ENCODE assay signal across 24 cellular contexts in the genomic region with DNA sequence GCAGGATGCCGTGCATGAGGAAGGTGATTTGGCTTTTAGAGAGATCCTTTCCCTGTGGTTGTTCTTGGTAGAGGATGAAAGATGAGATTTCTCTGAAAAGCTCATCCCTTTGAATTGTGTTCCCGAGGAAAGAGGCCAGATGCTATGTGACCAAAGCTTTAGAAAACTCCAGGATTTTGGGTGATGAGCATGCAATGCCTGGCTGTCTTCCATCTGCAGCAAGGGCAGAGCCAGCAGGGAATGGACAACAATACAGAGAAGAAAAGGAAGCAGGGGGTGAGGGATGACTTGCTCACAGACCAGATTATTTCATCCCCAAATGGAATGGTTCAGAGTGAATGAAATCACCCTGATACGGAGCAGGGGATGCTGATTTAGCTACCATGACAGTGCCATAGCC.
"Had no signal": no experiment of that assay in that cellular context is flagged by ENCODE, and none has a peak within 500 bp of the region (broad histone marks: within the 10 kb centered on the region; RNA-seq: fewer than 3 reads in every experiment).

No MANE protein-coding gene starts in this region.

- H3K4me1 ChIP-seq: parathyroid adenoma, psoas muscle, right lobe of liver, sigmoid colon, stomach, thyroid gland, tibial nerve, upper lobe of left lung, vagina had no signal

- DNase-seq: naive thymus-derived CD4-positive, alpha-beta T cell; natural killer cell; nucleus accumbens; ovary; psoas muscle; right cardiac atrium; right lobe of liver; sigmoid colon; small intestine; stimulated activated CD4-positive, alpha-beta T cell treated with anti-CD3 and anti-CD28 coated beads, Interleukin-15, amount 100 ng/mL, for 24 hours; stimulated activated CD4-positive, alpha-beta T cell treated with anti-CD3 and anti-CD28 coated beads, Interleukin-2, amount 100 ng/mL, for 24 hours; stimulated activated CD4-positive, alpha-beta T cell treated with anti-CD3 and anti-CD28 coated beads, Interleukin-2, amount 100 ng/mL, for 48 hours; stimulated activated CD4-positive, alpha-beta T cell treated with anti-CD3 and anti-CD28 coated beads, Interleukin-4, amount 100 ng/mL, for 24 hours; stimulated activated naive B cell treated with anti-CD40 and anti-IgM and Interleukin-4, amounts not matched to agents 10 μg/mL and 1 μg/mL and 100 μg/mL, for 72 hours; stimulated activated naive CD4-positive, alpha-beta T cell treated with Interleukin-2 at 50 U/mL for 16 hours; stomach; thyroid gland; trophoblast cell; upper lobe of left lung had no signal

- H3K36me3 ChIP-seq: neutrophil, ovary, right lobe of liver, sigmoid colon, stomach, thoracic aorta, thyroid gland, tibial nerve, upper lobe of left lung, vagina had no signal

- H3K27ac ChIP-seq: neutrophil, ovary, parathyroid adenoma, psoas muscle, right lobe of liver, sigmoid colon, stomach, thoracic aorta, thyroid gland, tibial nerve, upper lobe of left lung, vagina had no signal

- H3K9me3 ChIP-seq: neutrophil, ovary, psoas muscle, right lobe of liver, sigmoid colon, stomach, thoracic aorta, thyroid gland, upper lobe of left lung, vagina had no signal

- H3K4me3 ChIP-seq: ovary, psoas muscle, right lobe of liver, sigmoid colon, stomach, thoracic aorta, thyroid gland, tibial nerve, upper lobe of left lung, vagina had no signal

- H3K27me3 ChIP-seq: neutrophil, ovary, right lobe of liver, sigmoid colon, stomach, thyroid gland, tibial nerve, upper lobe of left lung, vagina had no signal
